ENCODE assay signal across 9 cellular contexts in the genomic region with DNA sequence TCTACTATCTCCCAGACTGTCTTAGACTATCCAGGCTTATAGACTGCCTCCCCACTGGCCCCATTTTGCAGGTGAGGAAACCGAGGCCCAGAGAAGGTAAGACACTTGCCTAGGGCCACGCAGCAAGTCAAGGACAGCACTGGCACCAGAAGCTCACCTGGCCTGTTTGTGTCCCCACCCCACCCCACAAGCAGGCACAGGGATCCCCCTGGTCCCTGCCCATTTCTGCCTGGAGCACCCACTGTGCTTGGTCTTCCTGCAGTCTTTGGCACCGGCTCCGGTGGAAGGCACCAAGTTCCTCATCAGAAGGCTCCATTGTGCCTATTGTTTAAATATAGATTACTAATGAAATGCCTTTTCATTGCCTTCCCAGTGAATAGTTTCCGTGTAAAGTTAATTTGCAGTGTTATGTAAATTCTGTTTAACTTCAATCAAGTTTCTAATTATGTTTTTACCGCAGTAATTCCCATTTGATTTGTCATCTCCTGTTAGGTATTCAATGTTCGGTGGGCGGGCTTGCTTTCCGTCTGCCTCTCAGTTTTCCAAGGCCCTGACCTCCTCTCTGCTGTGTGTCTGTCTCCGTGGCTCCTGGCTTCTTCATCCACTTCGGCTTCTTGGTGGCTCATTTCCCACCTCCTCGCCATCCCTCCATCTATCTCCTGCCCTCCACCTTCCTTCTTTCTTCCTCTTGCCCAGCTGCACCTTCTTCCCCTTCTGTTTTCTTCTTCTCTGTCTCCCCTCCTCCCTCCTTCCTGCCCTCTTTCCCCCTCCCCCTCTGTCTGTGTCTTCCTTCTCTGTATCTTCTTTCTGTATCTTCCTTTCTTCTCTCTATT.
A peak's percentile ranks its signal among the peaks of the same experiment; 100 is the strongest.
DNase-seq lines count a peak whose midpoint lies in the region; ATAC-seq and TF ChIP-seq lines count a peak whose summit lies in the region.
"Had no signal": no experiment of that assay in that cellular context is flagged by ENCODE, and none has a peak within 500 bp of the region (broad histone marks: within the 10 kb centered on the region; RNA-seq: fewer than 3 reads in every experiment).

No MANE protein-coding gene starts in this region.

- H3K27ac Mint-ChIP-seq in activated naive CD4-positive, alpha-beta T cell treated with anti-CD3 and anti-CD28 coated beads for 36 hours, result peak overlapping the region; percentile 28
- peak overlapping the region in 1 of 2 donors; percentile 64 for H3K27ac Mint-ChIP-seq in activated naive CD4-positive, alpha-beta T cell treated with anti-CD3 and anti-CD28 coated beads, Interleukin-2, amount 50 U/mL, for 72 hours
- H3K27ac Mint-ChIP-seq in activated naive CD8-positive, alpha-beta T cell treated with anti-CD3 and anti-CD28 coated beads for 36 hours, result peak overlapping the region; percentile 32

- no peaks in the 10 kb centered on the region for H3K9me3 Mint-ChIP-seq in activated naive CD4-positive, alpha-beta T cell treated with anti-CD3 and anti-CD28 coated beads for 36 hours
- H3K9me3 Mint-ChIP-seq in activated naive CD4-positive, alpha-beta T cell treated with anti-CD3 and anti-CD28 coated beads, Interleukin-2, amount 50 U/mL, for 72 hours, result no peaks in the 10 kb centered on the region
- no peaks in the 10 kb centered on the region for H3K9me3 Mint-ChIP-seq in activated naive CD8-positive, alpha-beta T cell treated with anti-CD3 and anti-CD28 coated beads for 36 hours

- H3K4me3 ChIP-seq in lung (no peak overlapping the region), thyroid gland (replicated peaks in 1 of 3) (no peak overlapping the region)

- no peak for TF ChIP-seq POLR2A in thyroid gland (IDR thresholded peaks at IDR 0.05)

- H3K27ac ChIP-seq in lung (ENCODE audit: low read depth in 1 of 2, low read length in 1 of 2), result peak overlapping the region; percentile 10 to 95
- peak overlapping the region; percentile 94 to 99 (median 95) for H3K27ac ChIP-seq in thyroid gland

- H3K4me3 Mint-ChIP-seq in activated naive CD4-positive, alpha-beta T cell treated with anti-CD3 and anti-CD28 coated beads for 36 hours, result peak overlapping the region; percentile 26
- H3K4me3 Mint-ChIP-seq in activated naive CD8-positive, alpha-beta T cell treated with anti-CD3 and anti-CD28 coated beads for 36 hours, result no peak overlapping the region

- no peaks in the 10 kb centered on the region for H3K27me3 Mint-ChIP-seq in activated naive CD4-positive, alpha-beta T cell treated with anti-CD3 and anti-CD28 coated beads for 36 hours (ENCODE audit: low read depth)
- H3K27me3 Mint-ChIP-seq in activated naive CD8-positive, alpha-beta T cell treated with anti-CD3 and anti-CD28 coated beads for 36 hours, result no peaks in the 10 kb centered on the region

- peaks cover 40 to 55% of the 10 kb centered on the region in 2 donors for H3K4me1 ChIP-seq in lung (ENCODE audit: control insufficient read depth in 2 of 2, insufficient read depth in 2 of 2, low read length in 2 of 2)
- H3K4me1 ChIP-seq in thyroid gland, result peaks cover 69 to 86% of the 10 kb centered on the region in 2 donors

- intact Hi-C loops in activated naive CD4-positive, alpha-beta T cell treated with anti-CD3 and anti-CD28 coated beads for 36 hours (cut with micrococcal nuclease), result no loop called here
- intact Hi-C loops in thyroid gland (cut with DNase I), result loop anchor here (5.0 kb wide), 1 partner anchor 177 kb away; no protein-coding TSS in a partner anchor

- H3K4me1 Mint-ChIP-seq in activated naive CD4-positive, alpha-beta T cell treated with anti-CD3 and anti-CD28 coated beads for 36 hours (ENCODE audit: low read depth), result peaks cover 51% of the 10 kb centered on the region
- H3K4me1 Mint-ChIP-seq in activated naive CD8-positive, alpha-beta T cell treated with anti-CD3 and anti-CD28 coated beads for 36 hours, result peaks cover 56% of the 10 kb centered on the region

- H3K27me3 ChIP-seq in lung (ENCODE audit: control insufficient read depth, insufficient read depth) (no peaks in the 10 kb centered on the region), thyroid gland (no peaks in the 10 kb centered on the region)

- ATAC-seq in activated naive CD4-positive, alpha-beta T cell treated with anti-CD3 and anti-CD28 coated beads, Interleukin-2, amount 50 U/mL, for 72 hours, result no peak
- ATAC-seq in lung (ENCODE audit: insufficient read depth, low FRiP score) (no peak), HG03159 (IDR thresholded peaks at IDR 0.05; ENCODE audit: unreplicated experiment) (no peak)

- CTCF ChIA-PET in activated naive CD4-positive, alpha-beta T cell treated with anti-CD3 and anti-CD28 coated beads for 36 hours (lab: Charles Lee), result no interaction called here

- TF ChIP-seq CTCF in lung (IDR thresholded peaks at IDR 0.05; ENCODE audit: control extremely low read depth, extremely low read depth), result no peak
- TF ChIP-seq CTCF in thyroid gland (IDR thresholded peaks at IDR 0.05), result no peak

- H3K36me3 ChIP-seq in lung (ENCODE audit: control insufficient read depth in 2 of 2, insufficient read depth in 2 of 2, low read length in 2 of 2), result peaks cover 0 to 15% of the 10 kb centered on the region in 2 donors
- H3K36me3 ChIP-seq in thyroid gland, result peaks cover 0 to 12% of the 10 kb centered on the region in 2 donors

- H3K9me3 ChIP-seq in lung (ENCODE audit: control insufficient read depth in 2 of 2, insufficient read depth in 1 of 2, low read length in 1 of 2), result no peaks in the 10 kb centered on the region
- H3K9me3 ChIP-seq in thyroid gland, result no peaks in the 10 kb centered on the region

- DNase-seq in activated naive CD4-positive, alpha-beta T cell treated with anti-CD3 and anti-CD28 coated beads for 36 hours, result no peak
- no peak for DNase-seq in activated naive CD4-positive, alpha-beta T cell treated with anti-CD3 and anti-CD28 coated beads, Interleukin-2, amount 50 U/mL, for 72 hours (ENCODE audit: low spot score in 2 of 2)
- DNase-seq in activated naive CD8-positive, alpha-beta T cell treated with anti-CD3 and anti-CD28 coated beads for 36 hours, result no peak
- DNase-seq in lung (ENCODE audit: low spot score) (no peak), thyroid gland (no peak), NCI-H69 (lab: John Stamatoyannopoulos, UW) (no peak), cortex of kidney (lab: John Stamatoyannopoulos, UW) (no peak)
- DNase-seq: activated CD4-positive, CD25-positive, alpha-beta regulatory T cell had no signal

- WGBS in lung, 2 donors, result 37 to 55% methylated on average over 12 of the region's 12 CpGs
- 83 to 87% methylated on average over 12 of the region's 12 CpGs for WGBS in thyroid gland, 2 donors

- no peaks in the 10 kb centered on the region for H3K36me3 Mint-ChIP-seq in activated naive CD4-positive, alpha-beta T cell treated with anti-CD3 and anti-CD28 coated beads for 36 hours (ENCODE audit: low read depth)
- H3K36me3 Mint-ChIP-seq in activated naive CD4-positive, alpha-beta T cell treated with anti-CD3 and anti-CD28 coated beads, Interleukin-2, amount 50 U/mL, for 72 hours, result no peaks in the 10 kb centered on the region
- H3K36me3 Mint-ChIP-seq in activated naive CD8-positive, alpha-beta T cell treated with anti-CD3 and anti-CD28 coated beads for 36 hours, result no peaks in the 10 kb centered on the region
